Comparison of ENCODE assay signal across 24 cellular contexts in the genomic region with DNA sequence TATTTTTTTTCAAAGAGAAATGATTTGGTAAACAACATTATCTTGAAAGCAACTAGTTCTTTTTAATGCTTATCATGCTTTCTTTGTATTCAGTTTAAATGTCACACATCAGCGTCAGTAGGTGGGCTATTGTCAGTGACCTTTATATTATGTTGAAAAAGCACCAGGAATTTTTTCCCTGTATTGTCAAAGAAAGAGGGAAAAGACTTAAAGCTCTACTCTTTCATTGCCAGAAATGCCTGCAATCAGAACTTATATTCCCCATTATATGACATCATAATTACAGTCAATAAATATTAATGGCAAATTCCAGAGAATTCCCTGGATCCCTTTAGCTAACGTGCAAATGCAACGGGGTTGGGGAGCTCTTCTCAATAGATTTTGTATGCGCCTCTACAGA.
DNase-seq lines count a peak whose midpoint lies in the region; ATAC-seq and TF ChIP-seq lines count a peak whose summit lies in the region.
"Had no signal": no experiment of that assay in that cellular context is flagged by ENCODE, and none has a peak within 500 bp of the region (broad histone marks: within the 10 kb centered on the region; RNA-seq: fewer than 3 reads in every experiment).

No MANE protein-coding gene starts in this region.

- H3K79me2 ChIP-seq in GM23338 (replicated peaks; ENCODE audit: insufficient read depth): no peaks in the 10 kb centered on the region
- no peaks in the 10 kb centered on the region for H3K79me2 ChIP-seq in neural cell (replicated peaks; ENCODE audit: insufficient read depth, low read length)

- TF ChIP-seq POLR2A in spleen (IDR thresholded peaks at IDR 0.05): no peak

- H3K4me3 ChIP-seq in GM23338: no peak overlapping the region
- H3K4me3 ChIP-seq in HUES64 (ENCODE audit: low read length): no peak overlapping the region
- no peak overlapping the region for H3K4me3 ChIP-seq in neural cell (ENCODE audit: low read length)
- no peak overlapping the region for H3K4me3 ChIP-seq in spleen
- H3K4me3 ChIP-seq: A549; BLaER1 treated with 17β-estradiol and CSF1 and Interleukin-3, amounts not matched to agents 10 nM and 100 nM; GM12878; HAP-1 had no signal

- H3K9me2 ChIP-seq in GM23338 (ENCODE audit: insufficient read depth) (peaks cover 4% of the 10 kb centered on the region; the same call in 1 of the 2 replicates), neural cell (ENCODE audit: insufficient read depth, low read length) (no peaks in the 10 kb centered on the region)

- H3K27me3 Mint-ChIP-seq in GM23338 (ENCODE audit: insufficient read depth, low read depth, poor library complexity): no peaks in the 10 kb centered on the region
- H3K27me3 Mint-ChIP-seq: CD4-positive, alpha-beta T cell had no signal

- H3K27ac Mint-ChIP-seq in GM23338: no peak overlapping the region
- H3K27ac Mint-ChIP-seq: CD14-positive monocyte; CD4-positive, alpha-beta T cell; CD8-positive, alpha-beta memory T cell had no signal

- no peaks in the 10 kb centered on the region for H3K36me3 ChIP-seq in GM23338 (ENCODE audit: insufficient read depth)
- H3K36me3 ChIP-seq in HUES64 (ENCODE audit: insufficient read depth, low read length): no peaks in the 10 kb centered on the region
- no peaks in the 10 kb centered on the region for H3K36me3 ChIP-seq in neural cell (ENCODE audit: insufficient read depth, low read length)
- no peaks in the 10 kb centered on the region for H3K36me3 ChIP-seq in spleen
- H3K36me3 ChIP-seq: BE2C; BLaER1 treated with 17β-estradiol and CSF1 and Interleukin-3, amounts not matched to agents 10 nM and 100 nM; HAP-1 had no signal

- intact Hi-C loops in spleen (cut with DNase I; ENCODE audit: low total_unique reads): no loop called here

- H3K4me3 Mint-ChIP-seq in GM23338: no peak overlapping the region
- H3K4me3 Mint-ChIP-seq: CD14-positive monocyte; CD4-positive, alpha-beta T cell; CD8-positive, alpha-beta memory T cell; HFFc6 had no signal

- H4K20me1 ChIP-seq in GM23338 (replicated peaks; ENCODE audit: insufficient read depth) (no peaks in the 10 kb centered on the region), neural cell (ENCODE audit: insufficient read depth) (no peaks in the 10 kb centered on the region)
- H4K20me1 ChIP-seq: BLaER1 treated with 17β-estradiol and CSF1 and Interleukin-3, amounts not matched to agents 10 nM and 100 nM had no signal

- no peak for TF ChIP-seq CTCF in GM23338 (conservative IDR thresholded peaks at IDR 0.05; ENCODE audit: low read depth in 2 of 2)
- no peak for TF ChIP-seq CTCF in neural cell (IDR thresholded peaks at IDR 0.05; ENCODE audit: poor library complexity, severe bottlenecking)
- TF ChIP-seq CTCF in spleen (IDR thresholded peaks at IDR 0.05 in 8 of 11, conservative IDR thresholded peaks at IDR 0.05 in 3 of 11): no peak

- TF ChIP-seq EP300 in neural cell (conservative IDR thresholded peaks at IDR 0.05; ENCODE audit: poor library complexity, severe bottlenecking): no peak

- H3K4me2 ChIP-seq in GM23338 (no peak overlapping the region), neural cell (ENCODE audit: low read length) (peak overlapping the region; percentile 26)
- H3K4me2 ChIP-seq: A549; BLaER1 treated with 17β-estradiol and CSF1 and Interleukin-3, amounts not matched to agents 10 nM and 100 nM had no signal

- peak; percentile 6 for DNase-seq in GM23338 (ENCODE audit: low spot score)
- DNase-seq in NCI-H2227 (lab: John Stamatoyannopoulos, UW; ENCODE audit: unreplicated experiment): peak; percentile 34
- DNase-seq in spleen: no peak
- DNase-seq: 8988T; ACHN; AML-193; BE2C; CD4-positive, alpha-beta T cell; CD8-positive, alpha-beta memory T cell; DMS 273 treated with DMSO at 0.1 percent for 48 hours; DMS79; EL; GDM1; GOT3 had no signal

- H3K27me3 ChIP-seq in GM23338 (ENCODE audit: insufficient read depth) (no peaks in the 10 kb centered on the region), HUES64 (ENCODE audit: insufficient read depth, low read length) (no peaks in the 10 kb centered on the region), neural cell (ENCODE audit: insufficient read depth, low read depth, low read length) (no peaks in the 10 kb centered on the region), spleen (replicated peaks in 1 of 7) (no peaks in the 10 kb centered on the region)
- H3K27me3 ChIP-seq: BE2C; BLaER1 treated with 17β-estradiol and CSF1 and Interleukin-3, amounts not matched to agents 10 nM and 100 nM had no signal

- TF ChIP-seq RAD21 in neural cell (conservative IDR thresholded peaks at IDR 0.05): no peak

- no peaks in the 10 kb centered on the region for H3K36me3 Mint-ChIP-seq in GM23338 (ENCODE audit: low read depth)
- H3K36me3 Mint-ChIP-seq: CD14-positive monocyte; CD8-positive, alpha-beta memory T cell had no signal

- H3K9me3 ChIP-seq in HUES64 (ENCODE audit: insufficient read depth, low read depth, low read length) (no peaks in the 10 kb centered on the region), neural cell (ENCODE audit: low read length) (no peaks in the 10 kb centered on the region), spleen (peaks cover 0 to 16% (median 4%) of the 10 kb centered on the region in 8 donors)
- H3K9me3 ChIP-seq: A549, BE2C, HAP-1 had no signal

- no peak overlapping the region for H2AFZ ChIP-seq in GM23338
- no peak overlapping the region for H2AFZ ChIP-seq in neural cell (ENCODE audit: low read depth, low read length)

- no peak overlapping the region for H3K27ac ChIP-seq in GM23338 (ENCODE audit: low read depth)
- H3K27ac ChIP-seq in HUES64 (ENCODE audit: low read depth, low read length): peak overlapping the region; percentile 43; the same call in 1 of the 2 replicates
- peak overlapping the region; percentile 35 for H3K27ac ChIP-seq in neural cell (ENCODE audit: low read length)
- no peak overlapping the region for H3K27ac ChIP-seq in spleen
- H3K27ac ChIP-seq: A549; BLaER1 treated with 17β-estradiol and CSF1 and Interleukin-3, amounts not matched to agents 10 nM and 100 nM had no signal

- H3F3A ChIP-seq in GM23338 (replicated peaks; ENCODE audit: low read depth) (no peaks in the 10 kb centered on the region), neural cell (ENCODE audit: insufficient read depth, low read length, poor library complexity, severe bottlenecking) (peaks cover 9% of the 10 kb centered on the region)

- ATAC-seq in GM23338 (no peak), HG03469 (IDR thresholded peaks at IDR 0.05; ENCODE audit: unreplicated experiment) (no peak), HG03196 (IDR thresholded peaks at IDR 0.05; ENCODE audit: unreplicated experiment) (no peak)
- ATAC-seq: A549, GM12878 had no signal

- H3K9ac ChIP-seq in HUES64 (ENCODE audit: low read depth, low read length) (no peak overlapping the region), neural cell (ENCODE audit: low read length) (no peak overlapping the region)
- H3K9ac ChIP-seq: BLaER1 treated with 17β-estradiol and CSF1 and Interleukin-3, amounts not matched to agents 10 nM and 100 nM had no signal

- peaks cover 9% of the 10 kb centered on the region for H3K4me1 Mint-ChIP-seq in GM23338
- H3K4me1 Mint-ChIP-seq: CD14-positive monocyte; CD8-positive, alpha-beta memory T cell had no signal

- H3K4me1 ChIP-seq in GM23338 (ENCODE audit: insufficient read depth): peaks cover 15% of the 10 kb centered on the region
- H3K4me1 ChIP-seq in HUES64 (ENCODE audit: insufficient read depth, low read length): peaks cover 29% of the 10 kb centered on the region
- H3K4me1 ChIP-seq in spleen: no peaks in the 10 kb centered on the region
- H3K4me1 ChIP-seq: A549; BE2C; BLaER1 treated with 17β-estradiol and CSF1 and Interleukin-3, amounts not matched to agents 10 nM and 100 nM had no signal

- peaks cover 11% of the 10 kb centered on the region for H3K9me3 Mint-ChIP-seq in GM23338
- H3K9me3 Mint-ChIP-seq: HFFc6 had no signal

- 80% methylated on average over 4 of the region's 4 CpGs for WGBS in HUES64
- 83 to 87% (median 86%) methylated on average over 4 of the region's 4 CpGs for WGBS in spleen, 5 donors

TF ChIP-seq in GM23338, 12 proteins besides CTCF, POLR2A, EP300 and RAD21:
- TF ChIP-seq POLR2AphosphoS5 (IDR thresholded peaks at IDR 0.05; ENCODE audit: low read depth): no peak

TF ChIP-seq in neural cell, 6 proteins besides CTCF, POLR2A, EP300 and RAD21:
- TF ChIP-seq SMC3 (conservative IDR thresholded peaks at IDR 0.05; ENCODE audit: poor library complexity): no peak
- TF ChIP-seq, protein P1, sequence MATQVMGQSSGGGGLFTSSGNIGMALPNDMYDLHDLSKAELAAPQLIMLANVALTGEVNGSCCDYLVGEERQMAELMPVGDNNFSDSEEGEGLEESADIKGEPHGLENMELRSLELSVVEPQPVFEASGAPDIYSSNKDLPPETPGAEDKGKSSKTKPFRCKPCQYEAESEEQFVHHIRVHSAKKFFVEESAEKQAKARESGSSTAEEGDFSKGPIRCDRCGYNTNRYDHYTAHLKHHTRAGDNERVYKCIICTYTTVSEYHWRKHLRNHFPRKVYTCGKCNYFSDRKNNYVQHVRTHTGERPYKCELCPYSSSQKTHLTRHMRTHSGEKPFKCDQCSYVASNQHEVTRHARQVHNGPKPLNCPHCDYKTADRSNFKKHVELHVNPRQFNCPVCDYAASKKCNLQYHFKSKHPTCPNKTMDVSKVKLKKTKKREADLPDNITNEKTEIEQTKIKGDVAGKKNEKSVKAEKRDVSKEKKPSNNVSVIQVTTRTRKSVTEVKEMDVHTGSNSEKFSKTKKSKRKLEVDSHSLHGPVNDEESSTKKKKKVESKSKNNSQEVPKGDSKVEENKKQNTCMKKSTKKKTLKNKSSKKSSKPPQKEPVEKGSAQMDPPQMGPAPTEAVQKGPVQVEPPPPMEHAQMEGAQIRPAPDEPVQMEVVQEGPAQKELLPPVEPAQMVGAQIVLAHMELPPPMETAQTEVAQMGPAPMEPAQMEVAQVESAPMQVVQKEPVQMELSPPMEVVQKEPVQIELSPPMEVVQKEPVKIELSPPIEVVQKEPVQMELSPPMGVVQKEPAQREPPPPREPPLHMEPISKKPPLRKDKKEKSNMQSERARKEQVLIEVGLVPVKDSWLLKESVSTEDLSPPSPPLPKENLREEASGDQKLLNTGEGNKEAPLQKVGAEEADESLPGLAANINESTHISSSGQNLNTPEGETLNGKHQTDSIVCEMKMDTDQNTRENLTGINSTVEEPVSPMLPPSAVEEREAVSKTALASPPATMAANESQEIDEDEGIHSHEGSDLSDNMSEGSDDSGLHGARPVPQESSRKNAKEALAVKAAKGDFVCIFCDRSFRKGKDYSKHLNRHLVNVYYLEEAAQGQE (IDR thresholded peaks at IDR 0.05; ENCODE audit: borderline replicate concordance): peak; percentile 92
- TF ChIP-seq POLR2AphosphoS5 (IDR thresholded peaks at IDR 0.05): no peak
- TF ChIP-seq EZH2 (IDR thresholded peaks at IDR 0.05; ENCODE audit: borderline replicate concordance, insufficient read depth, low read length, poor library complexity, severe bottlenecking): no peak

Comparison
In these comparisons a context has a peak if more than half of its experiments do, and no peak if none do; other contexts are left out.
1. H3K27ac ChIP-seq: peak in HUES64 (single experiment) and neural cell (single experiment); none in GM23338 (single experiment) and spleen (0 of 8).